ENCODE assay signal across 9 cellular contexts in genomic region chr17:73646409-73647305, GRCh38. TPM values are rescaled to one million over a fixed set of nuclear protein-coding genes. Genes with fewer than 3 reads are reported as not detected.
DNase-seq lines count a peak whose midpoint lies in the region; ATAC-seq and TF ChIP-seq lines count a peak whose summit lies in the region.
"Had no signal": no experiment of that assay in that cellular context is flagged by ENCODE, and none has a peak within 500 bp of the region (broad histone marks: within the 10 kb centered on the region; RNA-seq: fewer than 3 reads in every experiment).

No MANE protein-coding gene starts in this region.

- ATAC-seq in HG03378 (IDR thresholded peaks at IDR 0.05; ENCODE audit: unreplicated experiment): no peak

- no peak overlapping the region for H3K4me3 ChIP-seq in AG10803 (ENCODE audit: low read length)

- H3K36me3 Mint-ChIP-seq in glutamatergic neuron (ENCODE audit: unreplicated experiment): no peaks in the 10 kb centered on the region

- peaks cover 14% of the 10 kb centered on the region for H3K4me1 Mint-ChIP-seq in glutamatergic neuron (ENCODE audit: low read depth, unreplicated experiment)

- TF ChIP-seq CTCF in AG10803 (conservative IDR thresholded peaks at IDR 0.05; ENCODE audit: low read length): peak; percentile 36; the same call in 1 of the 2 replicates
- peak; percentile 19 for TF ChIP-seq CTCF in glutamatergic neuron (IDR thresholded peaks at IDR 0.05; ENCODE audit: partially characterized antibody, unreplicated experiment)

- H3K4me3 Mint-ChIP-seq in glutamatergic neuron (ENCODE audit: unreplicated experiment): peak overlapping the region; percentile 13

- DNase-seq in AG10803 (ENCODE audit: low read depth) (no peak), D341Med (ENCODE audit: low spot score) (peak; percentile 73), SKM-1 treated with dmso at 0.1 percent for 144 hours (lab: John Stamatoyannopoulos, UW; ENCODE audit: unreplicated experiment) (peak; percentile 52), glutamatergic neuron (peak; percentile 60), GM19238 (ENCODE audit: insufficient read length, low spot score) (no peak), NCI-H446 treated with DMSO at 0.1 percent for 48 hours (lab: John Stamatoyannopoulos, UW) (no peak), T-helper 9 cell (no peak)
- DNase-seq: central memory CD4-positive, alpha-beta T cell had no signal

- peaks cover 3% of the 10 kb centered on the region for H3K27me3 Mint-ChIP-seq in glutamatergic neuron (ENCODE audit: unreplicated experiment)

- H3K9me3 Mint-ChIP-seq in glutamatergic neuron (ENCODE audit: unreplicated experiment): peaks cover 1% of the 10 kb centered on the region

- no peak overlapping the region for H3K27ac Mint-ChIP-seq in glutamatergic neuron (ENCODE audit: unreplicated experiment)

RNA-seq across cellular contexts. Expression of gene SDK2, which starts 2.4 kb away (rescaled TPM):
- 12.3 TPM for total RNA-seq in glutamatergic neuron (ENCODE audit: unreplicated experiment)

Comparison
In these comparisons a context has a peak if more than half of its experiments do, and no peak if none do; other contexts are left out.
1. DNase-seq: peak in D341Med (single experiment), SKM-1 treated with dmso at 0.1 percent for 144 hours (single experiment) and glutamatergic neuron (single experiment); none in AG10803 (single experiment), GM19238 (single experiment), NCI-H446 treated with DMSO at 0.1 percent for 48 hours (single experiment) and T-helper 9 cell (single experiment).